Comparison of ENCODE assay signal across 22 cellular contexts in genomic region chr6:144781836-144782235, GRCh38.
"Had no signal": no experiment of that assay in that cellular context is flagged by ENCODE, and none has a peak within 500 bp of the region (broad histone marks: within the 10 kb centered on the region; RNA-seq: fewer than 3 reads in every experiment).

No MANE protein-coding gene starts in this region.

- H3K4me2 ChIP-seq: neural progenitor cell, smooth muscle cell had no signal

- H3K4me3 ChIP-seq: colonic mucosa, esophagus squamous epithelium, gastrocnemius medialis, lung, mucosa of descending colon, neural progenitor cell, right lobe of liver, smooth muscle cell, transverse colon, upper lobe of right lung, uterus had no signal

- H3K27ac ChIP-seq: colonic mucosa, esophagus squamous epithelium, gastrocnemius medialis, neural progenitor cell, parathyroid adenoma, right lobe of liver, transverse colon, upper lobe of right lung, uterus had no signal

- H3K9ac ChIP-seq: neural progenitor cell, parathyroid adenoma had no signal

- H2AFZ ChIP-seq: neural progenitor cell, parathyroid adenoma had no signal

- H3K79me2 ChIP-seq: parathyroid adenoma had no signal

- DNase-seq: colonic mucosa; dermis blood vessel endothelial cell; effector memory CD4-positive, alpha-beta T cell; esophagus squamous epithelium; gastrocnemius medialis; head of caudate nucleus; kidney; mesenchymal stem cell; mucosa of descending colon; naive thymus-derived CD4-positive, alpha-beta T cell; right lobe of liver; stimulated activated CD4-positive, alpha-beta T cell treated with anti-CD3 and anti-CD28 coated beads, Interleukin-12 subunit alpha, Interleukin-12 subunit beta, amount 100 ng/mL, for 4 hours; stimulated activated CD4-positive, alpha-beta T cell treated with anti-CD3 and anti-CD28 coated beads, Interleukin-1b, Interleukin-23, amount 100 ng/mL, for 48 hours; stimulated activated CD4-positive, alpha-beta T cell treated with anti-CD3 and anti-CD28 coated beads, Interleukin-4, amount 100 ng/mL, for 1 hour; stimulated activated CD8-positive, alpha-beta memory T cell treated with anti-CD3 and anti-CD28 coated beads, Interleukin-4, amount 100 ng/mL, for 48 hours; transverse colon; upper lobe of right lung; uterus had no signal

- H3K4me1 ChIP-seq: colonic mucosa, esophagus squamous epithelium, gastrocnemius medialis, neural progenitor cell, parathyroid adenoma, transverse colon, upper lobe of right lung, uterus had no signal

- H3K36me3 ChIP-seq: colonic mucosa, neural progenitor cell, uterus had no signal

- H3K9me3 ChIP-seq: colonic mucosa, esophagus squamous epithelium, gastrocnemius medialis, mucosa of descending colon, right lobe of liver, transverse colon, upper lobe of right lung, uterus had no signal

- H3K27me3 ChIP-seq: colonic mucosa, esophagus squamous epithelium, gastrocnemius medialis, neural progenitor cell, right lobe of liver, transverse colon, upper lobe of right lung, uterus had no signal
